ENCODE assay signal across 15 cellular contexts in the genomic region with DNA sequence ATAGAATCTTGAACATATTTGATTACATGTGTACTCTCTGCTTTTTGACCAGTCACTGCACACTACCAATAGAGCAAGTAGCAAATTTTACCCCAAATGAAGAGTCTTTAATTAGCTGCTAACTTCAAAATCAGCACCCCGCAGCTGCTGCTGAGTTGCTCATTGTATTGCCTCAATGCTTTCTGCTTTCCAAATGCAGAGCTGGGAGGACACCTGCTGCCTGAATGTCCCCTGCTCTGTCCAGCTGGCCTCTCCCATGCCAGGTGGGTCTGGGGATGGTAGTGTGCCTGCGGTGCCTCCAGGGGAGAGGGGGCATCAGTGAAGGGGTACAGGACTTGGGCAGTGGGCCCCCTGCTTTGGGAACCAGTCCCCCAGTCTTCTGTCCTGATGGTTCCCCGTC.
DNase-seq lines count a peak whose midpoint lies in the region; ATAC-seq lines count a peak whose summit lies in the region.
"Had no signal": no experiment of that assay in that cellular context is flagged by ENCODE, and none has a peak within 500 bp of the region (broad histone marks: within the 10 kb centered on the region; RNA-seq: fewer than 3 reads in every experiment).

No MANE protein-coding gene starts in this region.

- ATAC-seq in GM21576 (IDR thresholded peaks at IDR 0.05; ENCODE audit: unreplicated experiment) = peak; percentile 19
- peak; percentile 24 for ATAC-seq in left lobe of liver
- ATAC-seq in natural killer cell treated with Interleukin-12 subunit alpha and Interleukin-12 subunit beta and Interleukin-15 and Interleukin-18, amount 100 ng/mL, for 72 hours = no peak
- no peak for ATAC-seq in activated naive CD4-positive, alpha-beta T cell treated with anti-CD3 and anti-CD28 coated beads, Interleukin-2, amount 50 U/mL, for 72 hours
- ATAC-seq: activated CD8-positive, alpha-beta T cell treated with anti-CD3 and anti-CD28 coated beads for 36 hours had no signal

- DNase-seq in DMS 273 (lab: John Stamatoyannopoulos, UW; ENCODE audit: unreplicated experiment) (peak; percentile 49), DMS 273 treated with DMSO at 0.1 percent for 48 hours (lab: John Stamatoyannopoulos, UW) (no peak), NCI-H146 treated with DMSO at 0.1 percent for 48 hours (lab: John Stamatoyannopoulos, UW; ENCODE audit: unreplicated experiment) (peak; percentile 72), left lobe of liver (ENCODE audit: low spot score) (no peak)
- DNase-seq in natural killer cell treated with Interleukin-12 subunit alpha and Interleukin-12 subunit beta and Interleukin-15 and Interleukin-18, amount 100 ng/mL, for 72 hours (ENCODE audit: low spot score) = no peak
- no peak for DNase-seq in activated CD4-positive, CD25-positive, alpha-beta regulatory T cell treated with anti-CD3 and anti-CD28 coated beads, Interleukin-2, amount 50 U/mL, for 72 hours
- DNase-seq in activated naive CD4-positive, alpha-beta T cell treated with anti-CD3 and anti-CD28 coated beads, Interleukin-2, amount 50 U/mL, for 72 hours (ENCODE audit: low spot score in 2 of 2) = no peak
- DNase-seq: activated CD8-positive, alpha-beta T cell treated with anti-CD3 and anti-CD28 coated beads for 36 hours; activated naive CD4-positive, alpha-beta T cell treated with Interleukin-2 at 50 U/mL for 16 hours; brain microvascular endothelial cell; CD4-positive, alpha-beta memory T cell; NCI-H1092; NCI-H526 treated with DMSO at 0.1 percent for 48 hours; T1000 had no signal

- H3K4me1 Mint-ChIP-seq in natural killer cell treated with Interleukin-12 subunit alpha and Interleukin-12 subunit beta and Interleukin-15 and Interleukin-18, amount 100 ng/mL, for 72 hours (ENCODE audit: low read depth in 2 of 2) = peaks cover 3 to 13% of the 10 kb centered on the region in 2 donors

- H3K27ac Mint-ChIP-seq in natural killer cell treated with Interleukin-12 subunit alpha and Interleukin-12 subunit beta and Interleukin-15 and Interleukin-18, amount 100 ng/mL, for 72 hours = no peak overlapping the region
- no peak overlapping the region for H3K27ac Mint-ChIP-seq in activated naive CD4-positive, alpha-beta T cell treated with anti-CD3 and anti-CD28 coated beads, Interleukin-2, amount 50 U/mL, for 72 hours
- H3K27ac Mint-ChIP-seq: activated CD8-positive, alpha-beta T cell treated with anti-CD3 and anti-CD28 coated beads for 36 hours; CD4-positive, alpha-beta memory T cell had no signal

- no peaks in the 10 kb centered on the region for H3K9me3 Mint-ChIP-seq in natural killer cell treated with Interleukin-12 subunit alpha and Interleukin-12 subunit beta and Interleukin-15 and Interleukin-18, amount 100 ng/mL, for 72 hours
- no peaks in the 10 kb centered on the region for H3K9me3 Mint-ChIP-seq in activated naive CD4-positive, alpha-beta T cell treated with anti-CD3 and anti-CD28 coated beads, Interleukin-2, amount 50 U/mL, for 72 hours

- H3K36me3 Mint-ChIP-seq in natural killer cell treated with Interleukin-12 subunit alpha and Interleukin-12 subunit beta and Interleukin-15 and Interleukin-18, amount 100 ng/mL, for 72 hours = no peaks in the 10 kb centered on the region
- H3K36me3 Mint-ChIP-seq in activated naive CD4-positive, alpha-beta T cell treated with anti-CD3 and anti-CD28 coated beads, Interleukin-2, amount 50 U/mL, for 72 hours = peaks cover 2% of the 10 kb centered on the region in 2 donors

- no peaks in the 10 kb centered on the region for H3K27me3 Mint-ChIP-seq in natural killer cell treated with Interleukin-12 subunit alpha and Interleukin-12 subunit beta and Interleukin-15 and Interleukin-18, amount 100 ng/mL, for 72 hours
- H3K27me3 Mint-ChIP-seq: activated CD8-positive, alpha-beta T cell treated with anti-CD3 and anti-CD28 coated beads for 36 hours; CD4-positive, alpha-beta memory T cell had no signal

- H3K4me3 Mint-ChIP-seq in natural killer cell treated with Interleukin-12 subunit alpha and Interleukin-12 subunit beta and Interleukin-15 and Interleukin-18, amount 100 ng/mL, for 72 hours = no peak overlapping the region
- H3K4me3 Mint-ChIP-seq: activated CD8-positive, alpha-beta T cell treated with anti-CD3 and anti-CD28 coated beads for 36 hours had no signal

Comparison
In these comparisons a context has a peak if more than half of its experiments do, and no peak if none do; other contexts are left out.
1. DNase-seq: peak in DMS 273 (single experiment) and NCI-H146 treated with DMSO at 0.1 percent for 48 hours (single experiment); none in DMS 273 treated with DMSO at 0.1 percent for 48 hours (single experiment), left lobe of liver (single experiment), natural killer cell treated with Interleukin-12 subunit alpha and Interleukin-12 subunit beta and Interleukin-15 and Interleukin-18, amount 100 ng/mL, for 72 hours (single experiment), activated CD4-positive, CD25-positive, alpha-beta regulatory T cell treated with anti-CD3 and anti-CD28 coated beads, Interleukin-2, amount 50 U/mL, for 72 hours (single experiment) and activated naive CD4-positive, alpha-beta T cell treated with anti-CD3 and anti-CD28 coated beads, Interleukin-2, amount 50 U/mL, for 72 hours (0 of 2).
2. ATAC-seq: peak in GM21576 (single experiment) and left lobe of liver (single experiment); none in natural killer cell treated with Interleukin-12 subunit alpha and Interleukin-12 subunit beta and Interleukin-15 and Interleukin-18, amount 100 ng/mL, for 72 hours (0 of 2) and activated naive CD4-positive, alpha-beta T cell treated with anti-CD3 and anti-CD28 coated beads, Interleukin-2, amount 50 U/mL, for 72 hours (0 of 2).